Comparison of ENCODE assay signal across 23 cellular contexts in the genomic region with DNA sequence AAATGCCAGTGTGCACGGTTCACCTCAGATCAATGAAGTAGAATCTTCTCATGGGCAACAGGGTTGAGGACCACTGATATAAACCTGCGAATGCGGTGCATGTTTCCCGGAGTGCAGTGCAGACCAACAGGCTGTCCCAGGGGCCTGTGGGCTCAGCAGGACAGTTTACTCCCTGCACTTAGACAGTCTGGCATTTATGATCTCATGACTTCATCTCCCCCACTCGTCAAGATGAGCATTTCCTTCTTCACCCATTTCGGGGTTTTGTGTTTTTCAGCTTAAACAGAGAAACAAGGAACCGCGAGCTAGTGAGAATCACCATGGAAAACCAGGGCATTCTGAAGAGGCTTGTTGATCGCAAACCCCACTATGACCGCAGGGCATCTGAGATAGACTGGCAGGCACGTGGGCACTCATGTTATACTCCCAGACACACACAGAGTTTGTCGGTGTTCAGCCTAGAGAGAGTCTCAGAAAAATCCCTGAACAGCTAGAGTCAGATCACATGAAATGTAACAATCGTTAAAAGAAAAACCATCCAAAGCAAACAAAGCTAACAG. TPM values are rescaled to one million over a fixed set of nuclear protein-coding genes. Genes with fewer than 3 reads are reported as not detected.
A peak's percentile ranks its signal among the peaks of the same experiment; 100 is the strongest.
DNase-seq lines count a peak whose midpoint lies in the region; ATAC-seq and TF ChIP-seq lines count a peak whose summit lies in the region.
"Had no signal": no experiment of that assay in that cellular context is flagged by ENCODE, and none has a peak within 500 bp of the region (broad histone marks: within the 10 kb centered on the region; RNA-seq: fewer than 3 reads in every experiment).

No MANE protein-coding gene starts in this region.

- H3K4me1 ChIP-seq in ACC112 (ENCODE audit: control insufficient read depth, insufficient read depth, low read length, unreplicated experiment) (peaks cover 32% of the 10 kb centered on the region), IMR-90 (ENCODE audit: control insufficient read depth, insufficient read depth, low read length) (peaks cover 7% of the 10 kb centered on the region), mesenchymal stem cell (ENCODE audit: control insufficient read depth, insufficient read depth, low read depth, low read length) (peaks cover 3% of the 10 kb centered on the region), hepatocyte (ENCODE audit: insufficient read depth) (peaks cover 11% of the 10 kb centered on the region)
- H3K4me1 ChIP-seq: BE2C had no signal

- H2BK5ac ChIP-seq in IMR-90 (ENCODE audit: low read depth, low read length, poor library complexity, severe bottlenecking) (peak overlapping the region; percentile 25), mesenchymal stem cell (ENCODE audit: low read depth, low read length, poor library complexity, severe bottlenecking) (no peak overlapping the region)

- intact Hi-C loops in IMR-90 (cut with micrococcal nuclease) = loop anchor here (5.0 kb wide), 2 partner anchors 64 to 379 kb away; a partner anchor contains a TSS

- in situ Hi-C loops in IMR-90 (cut with MboI; ENCODE audit: low sequenced_read_pairs) = no loop called here
- in situ Hi-C loops in SK-MEL-5 (cut with HindIII; ENCODE audit: low pct_unique_long_range_greater_than_20kb, low sequenced_read_pairs) = no loop called here

- CTCF ChIA-PET in IMR-90 (lab: Yijun Ruan, JAX) = interaction anchor here (0.9 to 1.2 kb wide), 2 partner anchors 64 to 246 kb away, joined by 3 read pairs; a partner anchor contains a TSS

- H3K14ac ChIP-seq in IMR-90 (replicated peaks; ENCODE audit: low read depth, low read length) (peak overlapping the region; percentile 24), mesenchymal stem cell (ENCODE audit: low read length in 2 of 2) (no peak overlapping the region)

- dilution Hi-C loops in IMR-90 (cut with HindIII; ENCODE audit: low sequenced_read_pairs, unreplicated experiment) = no loop called here

- no peak overlapping the region for H4K5ac ChIP-seq in IMR-90 (ENCODE audit: low read depth, low read length)

- H3K9ac ChIP-seq in IMR-90 (ENCODE audit: low read depth, low read length) = no peak overlapping the region
- H3K9ac ChIP-seq in mesenchymal stem cell (ENCODE audit: low read length) = no peak overlapping the region

- DNase-seq in IMR-90 (no peak), SK-MEL-5 (ENCODE audit: low read depth, low spot score) (peak; percentile 90), mesenchymal stem cell (no peak), hepatocyte (ENCODE audit: low spot score) (no peak)
- DNase-seq: BE2C; Caco-2; CD4-positive, CD25-positive, alpha-beta regulatory T cell; H7; HFFc6; MM.1S; NCI-H1694; NCI-H2081; NCI-H446 treated with DMSO at 0.1 percent for 48 hours; NCI-H526 treated with DMSO at 0.1 percent for 48 hours; OCI-M1; SHP77 had no signal

- POLR2A ChIA-PET in IMR-90 (lab: Charles Lee; ENCODE audit: unreplicated experiment) = no interaction called here

- peak overlapping the region; percentile 48; the same call in 1 of the 2 replicates for H2BK120ac ChIP-seq in IMR-90 (ENCODE audit: low read depth, low read length)
- H2BK120ac ChIP-seq in mesenchymal stem cell (ENCODE audit: low read depth, low read length) = no peak overlapping the region

- H3K36me3 ChIP-seq in ACC112 (ENCODE audit: insufficient read depth, low read length) (no peaks in the 10 kb centered on the region), IMR-90 (ENCODE audit: control insufficient read depth, insufficient read depth, low read length) (no peaks in the 10 kb centered on the region), mesenchymal stem cell (ENCODE audit: control insufficient read depth in 1 of 2, insufficient read depth in 2 of 2, low read depth in 1 of 2, low read length in 2 of 2) (no peaks in the 10 kb centered on the region), hepatocyte (replicated peaks; ENCODE audit: insufficient read depth, low read depth) (no peaks in the 10 kb centered on the region)
- H3K36me3 ChIP-seq: BE2C had no signal

- peak overlapping the region; percentile 20 for H2AFZ ChIP-seq in ACC112 (ENCODE audit: low read length, unreplicated experiment)
- H2AFZ ChIP-seq in IMR-90 (replicated peaks; ENCODE audit: low read length, poor library complexity) = no peak overlapping the region
- no peak overlapping the region for H2AFZ ChIP-seq in mesenchymal stem cell (ENCODE audit: low read depth, low read length)
- no peak overlapping the region for H2AFZ ChIP-seq in hepatocyte

- H3K4me2 ChIP-seq in IMR-90 (ENCODE audit: low read depth, low read length) = no peak overlapping the region; the same call in 1 of the 2 replicates
- no peak overlapping the region for H3K4me2 ChIP-seq in mesenchymal stem cell (ENCODE audit: low read length, poor library complexity, severe bottlenecking)
- H3K4me2 ChIP-seq in hepatocyte = no peak overlapping the region
- H3K4me2 ChIP-seq: A549 had no signal

- H2BK20ac ChIP-seq in IMR-90 (ENCODE audit: low read depth, low read length) = peak overlapping the region; percentile 38; the same call in 1 of the 2 replicates

- H3K9me3 ChIP-seq in IMR-90 (ENCODE audit: control insufficient read depth, insufficient read depth, low read length) (no peaks in the 10 kb centered on the region), mesenchymal stem cell (ENCODE audit: control insufficient read depth, low read length) (no peaks in the 10 kb centered on the region), hepatocyte (ENCODE audit: low read depth) (no peaks in the 10 kb centered on the region)
- H3K9me3 ChIP-seq: A549, BE2C, Caco-2 had no signal

- TF ChIP-seq POLR2A in IMR-90 (IDR thresholded peaks at IDR 0.05; ENCODE audit: low read depth, low read length) = no peak

- peak overlapping the region in 1 of 2 experiments; percentile 33 for H2BK12ac ChIP-seq in mesenchymal stem cell (ENCODE audit: low read length in 2 of 2)

- H3K4me3 ChIP-seq in ACC112 (ENCODE audit: low read depth, low read length) (no peak overlapping the region), IMR-90 (ENCODE audit: insufficient read depth, low read depth, low read length) (no peak overlapping the region), mesenchymal stem cell (ENCODE audit: insufficient read depth in 1 of 2, low read depth in 1 of 2, low read length in 2 of 2) (no peak overlapping the region), hepatocyte (no peak overlapping the region)
- H3K4me3 ChIP-seq: A549 had no signal

- peaks cover 0 to 2% of the 10 kb centered on the region in 2 experiments; a peak in 1 of 4 replicates for H3K79me1 ChIP-seq in IMR-90 (ENCODE audit: low read depth in 1 of 2, low read length in 2 of 2)
- H3K79me1 ChIP-seq in mesenchymal stem cell (replicated peaks; ENCODE audit: low read length, poor library complexity, severe bottlenecking) = no peaks in the 10 kb centered on the region

- peaks cover 1% of the 10 kb centered on the region for H3K79me2 ChIP-seq in ACC112 (ENCODE audit: control insufficient read depth, insufficient read depth, low read length, unreplicated experiment)
- peaks cover under 1% of the 10 kb centered on the region for H3K79me2 ChIP-seq in hepatocyte

- TF ChIP-seq RAD21 in IMR-90 (IDR thresholded peaks at IDR 0.05; ENCODE audit: low read length) = no peak

- H2BK15ac ChIP-seq in IMR-90 (ENCODE audit: low read depth, low read length) (peak overlapping the region; percentile 29; the same call in 1 of the 3 replicates), mesenchymal stem cell (ENCODE audit: low read depth, poor library complexity, severe bottlenecking) (no peak overlapping the region)

- no peak overlapping the region for H3K18ac ChIP-seq in IMR-90 (ENCODE audit: low read depth, low read length)
- H3K18ac ChIP-seq in mesenchymal stem cell (ENCODE audit: low read depth in 1 of 2, low read length in 2 of 2) = no peak overlapping the region

- no peak overlapping the region for H3K56ac ChIP-seq in IMR-90 (ENCODE audit: extremely low read depth, insufficient read depth, low read length)

- ATAC-seq in IMR-90 (ENCODE audit: low read depth) = no peak
- no peak for ATAC-seq in GM19023 (IDR thresholded peaks at IDR 0.05; ENCODE audit: unreplicated experiment)
- ATAC-seq in GM21423 (IDR thresholded peaks at IDR 0.05; ENCODE audit: unreplicated experiment) = no peak
- ATAC-seq: A549, SK-N-SH treated with all-trans-retinoic acid at 6 μM for 48 hours had no signal

- no peak overlapping the region for H4K91ac ChIP-seq in IMR-90 (ENCODE audit: insufficient read depth, low read depth, low read length)
- H4K91ac ChIP-seq in mesenchymal stem cell (ENCODE audit: low read length) = peak overlapping the region; percentile 48

- BruUV-seq in IMR-90 (replicated peaks; lab: Mats Ljungman, UMichigan) = no TSS peak

- no peaks in the 10 kb centered on the region for H3K27me3 ChIP-seq in ACC112 (ENCODE audit: insufficient read depth, low read length)
- H3K27me3 ChIP-seq in IMR-90 (ENCODE audit: control insufficient read depth, insufficient read depth, low read length) = no peaks in the 10 kb centered on the region
- peaks cover 3 to 21% of the 10 kb centered on the region in 2 experiments for H3K27me3 ChIP-seq in mesenchymal stem cell (ENCODE audit: control insufficient read depth in 1 of 2, insufficient read depth in 1 of 2, low read length in 2 of 2)
- H3K27me3 ChIP-seq in hepatocyte = no peaks in the 10 kb centered on the region

- peak overlapping the region; percentile 73; the same call in 1 of the 2 replicates for H2AK5ac ChIP-seq in IMR-90 (ENCODE audit: low read depth, low read length)
- no peak overlapping the region for H2AK5ac ChIP-seq in mesenchymal stem cell (ENCODE audit: low read length, severe bottlenecking)

- 79% methylated on average over 6 of the region's 13 CpGs; no CpG with 5 or more reads in 1 of the 2 experiments for WGBS in IMR-90 (ENCODE audit: extremely low coverage in 2 of 2, insufficient read length in 1 of 2), 2 experiments
- 81% methylated on average over 12 of the region's 13 CpGs for WGBS in mesenchymal stem cell
- 83% methylated on average over 13 of the region's 13 CpGs for whole genome bisulfite sequencing in hepatocyte (ENCODE audit: low lambda C conversion rate, missing lambda C conversion rate)

- H4K20me1 ChIP-seq in IMR-90 (ENCODE audit: insufficient read depth, low read length) (no peaks in the 10 kb centered on the region; the same call in 1 of the 2 replicates), hepatocyte (ENCODE audit: insufficient read depth, poor library complexity, severe bottlenecking) (no peaks in the 10 kb centered on the region)

- TF ChIP-seq CTCF in IMR-90 (conservative IDR thresholded peaks at IDR 0.05; ENCODE audit: low read depth, low read length) = no peak
- TF ChIP-seq CTCF in hepatocyte (IDR thresholded peaks at IDR 0.05; ENCODE audit: poor library complexity) = no peak

- H3K9me1 ChIP-seq in IMR-90 (ENCODE audit: insufficient read depth, low read length) = peaks cover 7% of the 10 kb centered on the region

- H4K8ac ChIP-seq in IMR-90 (ENCODE audit: low read depth in 2 of 2, low read length in 2 of 2) = peak overlapping the region in 1 of 2 experiments; percentile 44; a peak in 1 of 4 replicates
- no peak overlapping the region for H4K8ac ChIP-seq in mesenchymal stem cell (ENCODE audit: low read length)

- H3K27ac ChIP-seq in ACC112 (ENCODE audit: low read depth, low read length) = 0 out of 2 replicates have a peak overlapping the region, but pooled peaks have one; percentile 21
- no peak overlapping the region for H3K27ac ChIP-seq in IMR-90 (ENCODE audit: insufficient read depth, low read length)
- no peak overlapping the region for H3K27ac ChIP-seq in mesenchymal stem cell (ENCODE audit: low read length, poor library complexity, severe bottlenecking)
- no peak overlapping the region for H3K27ac ChIP-seq in hepatocyte
- H3K27ac ChIP-seq: A549 had no signal

- H3K9me2 ChIP-seq in hepatocyte (replicated peaks; ENCODE audit: insufficient read depth) = no peaks in the 10 kb centered on the region

- peak overlapping the region; percentile 12; the same call in 1 of the 2 replicates for H3K4ac ChIP-seq in IMR-90 (ENCODE audit: low read depth, low read length)
- no peak overlapping the region for H3K4ac ChIP-seq in mesenchymal stem cell (ENCODE audit: low read depth in 1 of 2, low read length in 2 of 2)

- H3K23ac ChIP-seq in IMR-90 (ENCODE audit: low read depth, low read length) (peak overlapping the region; percentile 33; the same call in 1 of the 2 replicates), mesenchymal stem cell (ENCODE audit: low read length in 2 of 2) (no peak overlapping the region)

- no peak overlapping the region for H2AK9ac ChIP-seq in IMR-90 (replicated peaks; ENCODE audit: low read depth, low read length, poor library complexity)

RNA-seq across cellular contexts. Expression of a gene that starts 2.7 kb away (rescaled TPM):
- total RNA-seq in IMR-90 (2012; rRNA removed) (under 0.01 TPM in 1 of 2 replicates, not detected in the other), hepatocyte (0.10 TPM in 1 of 2 replicates, not detected in the other)
- polyA plus RNA-seq in IMR-90 (2012; rRNA removed) (0.03 TPM in 1 of 2 replicates, not detected in the other), hepatocyte (not detected in 2 replicates)
- polyA plus RNA-seq in IMR-90 (2012; cell fraction: cytosol; rRNA removed) = not detected in 2 replicates
- 0.03 TPM in 1 of 2 replicates, not detected in the other for polyA plus RNA-seq in IMR-90 (2012; cell fraction: nucleus; rRNA removed; ENCODE audit: low replicate concordance)
- 0.05 and 0.19 TPM in 2 replicates for total RNA-seq in SK-MEL-5 (2014; rRNA removed; shearing (Covaris generic))
- 0.02 and 0.18 TPM in 2 replicates for polyA plus RNA-seq in SK-MEL-5 (2015; cell fraction: cytosol; rRNA removed)
- not detected in 2 replicates for polyA plus RNA-seq in SK-MEL-5 (2015; cell fraction: nucleus; rRNA removed)
- polyA plus RNA-seq in mesenchymal stem cell (2013, experiment 1 of 2) = 0.01 TPM
- 0.03 TPM for polyA plus RNA-seq in mesenchymal stem cell (2013, experiment 2 of 2)
- total RNA-seq: CD4-positive, CD25-positive, alpha-beta regulatory T cell; G401; HFFc6; T-helper 2 cell treated with Interferon-gamma antibody and Interleukin-4, amounts not matched to agents 100 ng/mL and 5 ng/mL, for 36 hours had no signal
- polyA plus RNA-seq: A549; CD4-positive, CD25-positive, alpha-beta regulatory T cell had no signal

RNA-seq across cellular contexts. Expression of a gene that starts 4.2 kb away (rescaled TPM):
- 40.9 and 42.5 TPM in 2 replicates for total RNA-seq in IMR-90 (2012; rRNA removed)
- polyA plus RNA-seq in IMR-90 (2012; rRNA removed) = 33.3 and 33.5 TPM in 2 replicates
- 22.0 and 23.5 TPM in 2 replicates for polyA plus RNA-seq in IMR-90 (2012; cell fraction: cytosol; rRNA removed)
- polyA plus RNA-seq in IMR-90 (2012; cell fraction: nucleus; rRNA removed; ENCODE audit: low replicate concordance) = 30.4 and 43.5 TPM in 2 replicates
- total RNA-seq in SK-MEL-5 (2014; rRNA removed; shearing (Covaris generic)) = 139 and 151 TPM in 2 replicates
- 95.2 and 118 TPM in 2 replicates for polyA plus RNA-seq in SK-MEL-5 (2015; cell fraction: cytosol; rRNA removed)
- polyA plus RNA-seq in SK-MEL-5 (2015; cell fraction: nucleus; rRNA removed) = 71.8 and 73.0 TPM in 2 replicates
- polyA plus RNA-seq in mesenchymal stem cell (2013, experiment 1 of 2) = 118 TPM
- polyA plus RNA-seq in mesenchymal stem cell (2013, experiment 2 of 2) = 120 TPM
- 76.8 and 79.3 TPM in 2 replicates for total RNA-seq in hepatocyte
- 65.5 and 73.8 TPM in 2 replicates for polyA plus RNA-seq in hepatocyte

RNA-seq across cellular contexts. Expression of a gene that starts 24.4 kb away (rescaled TPM):
- total RNA-seq in IMR-90 (2012; rRNA removed) (not detected in 2 replicates), hepatocyte (not detected in 2 replicates)
- polyA plus RNA-seq in IMR-90 (2012; rRNA removed) (not detected in 2 replicates), hepatocyte (not detected in 2 replicates)
- not detected in 2 replicates for polyA plus RNA-seq in IMR-90 (2012; cell fraction: cytosol; rRNA removed)
- polyA plus RNA-seq in IMR-90 (2012; cell fraction: nucleus; rRNA removed; ENCODE audit: low replicate concordance) = not detected in 2 replicates
- not detected in 2 replicates for total RNA-seq in SK-MEL-5 (2014; rRNA removed; shearing (Covaris generic))
- polyA plus RNA-seq in SK-MEL-5 (2015; cell fraction: cytosol; rRNA removed) = not detected in 2 replicates
- polyA plus RNA-seq in SK-MEL-5 (2015; cell fraction: nucleus; rRNA removed) = 0.10 TPM in 1 of 2 replicates, not detected in the other
- 0.01 TPM for polyA plus RNA-seq in mesenchymal stem cell (2013, experiment 1 of 2)
- not detected for polyA plus RNA-seq in mesenchymal stem cell (2013, experiment 2 of 2)
- total RNA-seq: Caco-2; CD4-positive, CD25-positive, alpha-beta regulatory T cell; H7; HFFc6; T-helper 2 cell treated with Interferon-gamma antibody and Interleukin-4, amounts not matched to agents 100 ng/mL and 5 ng/mL, for 36 hours had no signal
- polyA plus RNA-seq: CD4-positive, CD25-positive, alpha-beta regulatory T cell had no signal

RNA-seq across cellular contexts. Expression of a gene that starts 50.0 kb away (rescaled TPM):
- total RNA-seq in IMR-90 (2012; rRNA removed) (5.0 and 5.7 TPM in 2 replicates), hepatocyte (2.1 and 3.2 TPM in 2 replicates)
- polyA plus RNA-seq in IMR-90 (2012; rRNA removed) (10.7 and 11.9 TPM in 2 replicates), hepatocyte (5.1 and 10.9 TPM in 2 replicates)
- polyA plus RNA-seq in IMR-90 (2012; cell fraction: cytosol; rRNA removed) = 3.3 and 4.3 TPM in 2 replicates
- 69.8 and 88.1 TPM in 2 replicates for polyA plus RNA-seq in IMR-90 (2012; cell fraction: nucleus; rRNA removed; ENCODE audit: low replicate concordance)
- 4.0 and 6.3 TPM in 2 replicates for total RNA-seq in SK-MEL-5 (2014; rRNA removed; shearing (Covaris generic))
- 2.3 and 6.1 TPM in 2 replicates for polyA plus RNA-seq in SK-MEL-5 (2015; cell fraction: cytosol; rRNA removed)
- 20.2 and 45.3 TPM in 2 replicates for polyA plus RNA-seq in SK-MEL-5 (2015; cell fraction: nucleus; rRNA removed)
- polyA plus RNA-seq in mesenchymal stem cell (2013, experiment 1 of 2) = 3.1 TPM
- polyA plus RNA-seq in mesenchymal stem cell (2013, experiment 2 of 2) = 3.2 TPM
- total RNA-seq: CD4-positive, CD25-positive, alpha-beta regulatory T cell; T-helper 2 cell treated with Interferon-gamma antibody and Interleukin-4, amounts not matched to agents 100 ng/mL and 5 ng/mL, for 36 hours had no signal
- polyA plus RNA-seq: CD4-positive, CD25-positive, alpha-beta regulatory T cell had no signal
